Comparison of ENCODE assay signal across 12 cellular contexts in the genomic region with DNA sequence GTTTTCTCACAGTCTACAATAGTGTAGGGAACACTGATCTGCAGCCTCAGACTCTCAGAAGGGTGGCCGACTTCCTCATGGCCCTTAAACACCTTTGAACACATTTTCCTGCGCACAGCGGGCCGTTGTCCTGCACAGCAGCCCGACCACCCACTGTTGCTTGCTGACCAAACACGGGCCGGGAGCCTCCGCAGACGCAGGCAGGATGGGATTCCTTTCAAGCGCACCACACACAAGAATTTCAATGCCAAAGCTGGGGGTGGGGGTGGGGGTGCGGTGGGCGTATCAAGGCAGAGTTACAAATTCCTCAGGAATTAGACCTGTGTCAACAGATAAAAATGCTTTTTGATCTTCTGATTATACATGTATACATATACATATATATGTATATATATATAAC.
DNase-seq lines count a peak whose midpoint lies in the region; ATAC-seq and TF ChIP-seq lines count a peak whose summit lies in the region.
"Had no signal": no experiment of that assay in that cellular context is flagged by ENCODE, and none has a peak within 500 bp of the region (broad histone marks: within the 10 kb centered on the region; RNA-seq: fewer than 3 reads in every experiment).

No MANE protein-coding gene starts in this region.

- H4K20me1 ChIP-seq in GM23338 (replicated peaks; ENCODE audit: insufficient read depth) (peaks cover 3% of the 10 kb centered on the region), neural progenitor cell (ENCODE audit: low read depth) (peaks cover 32% of the 10 kb centered on the region)

- H3K9me3 ChIP-seq in neural progenitor cell (ENCODE audit: low read depth): no peaks in the 10 kb centered on the region
- no peaks in the 10 kb centered on the region for H3K9me3 ChIP-seq in right atrium auricular region

- H3K4me3 Mint-ChIP-seq in GM23338 (peak overlapping the region; percentile 66), endothelial cell (ENCODE audit: unreplicated experiment) (no peak overlapping the region), neural progenitor cell (peak overlapping the region; percentile 46)
- H3K4me3 Mint-ChIP-seq: CD14-positive monocyte had no signal

- H3K4me1 ChIP-seq in GM23338 (ENCODE audit: insufficient read depth): peaks cover 46% of the 10 kb centered on the region
- H3K4me1 ChIP-seq in neural progenitor cell: peaks cover 26% of the 10 kb centered on the region
- peaks cover 0 to 7% of the 10 kb centered on the region in 2 donors for H3K4me1 ChIP-seq in right atrium auricular region

- H3K4me1 Mint-ChIP-seq in GM23338 (peaks cover 34% of the 10 kb centered on the region), endothelial cell (ENCODE audit: unreplicated experiment) (peaks cover 25% of the 10 kb centered on the region), neural progenitor cell (peaks cover 26% of the 10 kb centered on the region)
- H3K4me1 Mint-ChIP-seq: CD14-positive monocyte had no signal

- H3K4me2 ChIP-seq in GM23338 (peak overlapping the region; percentile 56), neural progenitor cell (peak overlapping the region; percentile 58)

- ATAC-seq in GM23338: peak; percentile 90
- no peak for ATAC-seq in HG03025 (IDR thresholded peaks at IDR 0.05; ENCODE audit: low FRiP score, unreplicated experiment)

- H3K4me3 ChIP-seq in GM23338 (peak overlapping the region; percentile 14; the same call in 1 of the 2 replicates), neural progenitor cell (peak overlapping the region; percentile 14), right atrium auricular region (no peak overlapping the region)

- peaks cover 20% of the 10 kb centered on the region for H3K79me2 ChIP-seq in GM23338 (replicated peaks; ENCODE audit: insufficient read depth)
- H3K79me2 ChIP-seq in neural progenitor cell (ENCODE audit: low read depth): no peaks in the 10 kb centered on the region

- peaks cover 1% of the 10 kb centered on the region for H3K27me3 Mint-ChIP-seq in GM23338 (ENCODE audit: insufficient read depth, low read depth, poor library complexity)
- H3K27me3 Mint-ChIP-seq in endothelial cell (ENCODE audit: unreplicated experiment): no peaks in the 10 kb centered on the region
- H3K27me3 Mint-ChIP-seq in neural progenitor cell (ENCODE audit: insufficient read depth, low read depth): no peaks in the 10 kb centered on the region

- H3K9ac ChIP-seq in neural progenitor cell: no peak overlapping the region

- H3F3A ChIP-seq in GM23338 (replicated peaks; ENCODE audit: low read depth): no peaks in the 10 kb centered on the region
- H3F3A ChIP-seq in neural progenitor cell (ENCODE audit: low read depth): peaks cover 10% of the 10 kb centered on the region

- peak overlapping the region; percentile 90 for H3K27ac Mint-ChIP-seq in GM23338
- H3K27ac Mint-ChIP-seq in endothelial cell (ENCODE audit: unreplicated experiment): no peak overlapping the region
- H3K27ac Mint-ChIP-seq in neural progenitor cell: no peak overlapping the region
- H3K27ac Mint-ChIP-seq: CD14-positive monocyte had no signal

- TF ChIP-seq CTCF in GM23338 (conservative IDR thresholded peaks at IDR 0.05; ENCODE audit: low read depth in 2 of 2) (no peak), endothelial cell (IDR thresholded peaks at IDR 0.05; ENCODE audit: unreplicated experiment) (no peak), neural progenitor cell (IDR thresholded peaks at IDR 0.05) (no peak), right atrium auricular region (IDR thresholded peaks at IDR 0.05) (no peak)

- H3K9me3 Mint-ChIP-seq in GM23338 (no peaks in the 10 kb centered on the region), endothelial cell (ENCODE audit: unreplicated experiment) (no peaks in the 10 kb centered on the region), neural progenitor cell (no peaks in the 10 kb centered on the region)
- H3K9me3 Mint-ChIP-seq: CD14-positive monocyte had no signal

- DNase-seq in GM23338 (ENCODE audit: low spot score) (peak; percentile 87), NCI-H69 (lab: John Stamatoyannopoulos, UW) (peak; percentile 78), endothelial cell (ENCODE audit: low spot score) (peak; percentile 55), neural progenitor cell (ENCODE audit: low spot score) (peak; percentile 77), right atrium auricular region (ENCODE audit: low spot score) (no peak), NOMO-1 (lab: John Stamatoyannopoulos, UW; ENCODE audit: unreplicated experiment in 2 of 2) (no peak), T-helper 9 cell (no peak)
- DNase-seq: activated CD4-positive, alpha-beta T cell treated with anti-CD3 and anti-CD28 coated beads, Interleukin-2, amount 50 U/mL, for 1 hour; activated naive CD4-positive, alpha-beta T cell; substantia nigra had no signal

- H3K27me3 ChIP-seq in GM23338 (ENCODE audit: insufficient read depth) (no peaks in the 10 kb centered on the region), neural progenitor cell (no peaks in the 10 kb centered on the region), right atrium auricular region (no peaks in the 10 kb centered on the region)

- H3K36me3 ChIP-seq in GM23338 (ENCODE audit: insufficient read depth) (no peaks in the 10 kb centered on the region), neural progenitor cell (no peaks in the 10 kb centered on the region), right atrium auricular region (no peaks in the 10 kb centered on the region)

- H3K27ac ChIP-seq in GM23338 (ENCODE audit: low read depth): peak overlapping the region; percentile 43; the same call in 1 of the 2 replicates
- no peak overlapping the region for H3K27ac ChIP-seq in neural progenitor cell
- H3K27ac ChIP-seq in right atrium auricular region: no peak overlapping the region

- no peak overlapping the region for H2AFZ ChIP-seq in GM23338
- H2AFZ ChIP-seq in neural progenitor cell (replicated peaks): no peak overlapping the region

- no peaks in the 10 kb centered on the region for H3K9me2 ChIP-seq in GM23338 (ENCODE audit: insufficient read depth)

- H3K36me3 Mint-ChIP-seq in GM23338 (ENCODE audit: low read depth) (no peaks in the 10 kb centered on the region; the same call in 2 of the 3 replicates), endothelial cell (ENCODE audit: low read depth, unreplicated experiment) (no peaks in the 10 kb centered on the region), neural progenitor cell (no peaks in the 10 kb centered on the region)

TF ChIP-seq in GM23338, 12 proteins besides CTCF, POLR2A, EP300 and RAD21:
- TF ChIP-seq EZH2phosphoT487 (IDR thresholded peaks at IDR 0.05; ENCODE audit: unreplicated experiment) (no peak), NANOG (IDR thresholded peaks at IDR 0.05; ENCODE audit: borderline replicate concordance) (no peak), EZH2 (IDR thresholded peaks at IDR 0.05; ENCODE audit: low read depth, unreplicated experiment) (no peak), JUNB (IDR thresholded peaks at IDR 0.05; ENCODE audit: unreplicated experiment) (no peak), CREB1 (CRISPR knock-in tag; IDR thresholded peaks at IDR 0.05; ENCODE audit: low read depth) (0 out of 2 replicates have a peak, but pooled peaks have one; percentile 40), ZNF114 (CRISPR knock-in tag; IDR thresholded peaks at IDR 0.05) (no peak)
- TF ChIP-seq, protein P1, sequence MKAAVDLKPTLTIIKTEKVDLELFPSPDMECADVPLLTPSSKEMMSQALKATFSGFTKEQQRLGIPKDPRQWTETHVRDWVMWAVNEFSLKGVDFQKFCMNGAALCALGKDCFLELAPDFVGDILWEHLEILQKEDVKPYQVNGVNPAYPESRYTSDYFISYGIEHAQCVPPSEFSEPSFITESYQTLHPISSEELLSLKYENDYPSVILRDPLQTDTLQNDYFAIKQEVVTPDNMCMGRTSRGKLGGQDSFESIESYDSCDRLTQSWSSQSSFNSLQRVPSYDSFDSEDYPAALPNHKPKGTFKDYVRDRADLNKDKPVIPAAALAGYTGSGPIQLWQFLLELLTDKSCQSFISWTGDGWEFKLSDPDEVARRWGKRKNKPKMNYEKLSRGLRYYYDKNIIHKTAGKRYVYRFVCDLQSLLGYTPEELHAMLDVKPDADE (IDR thresholded peaks at IDR 0.05): no peak
- TF ChIP-seq, protein P2, sequence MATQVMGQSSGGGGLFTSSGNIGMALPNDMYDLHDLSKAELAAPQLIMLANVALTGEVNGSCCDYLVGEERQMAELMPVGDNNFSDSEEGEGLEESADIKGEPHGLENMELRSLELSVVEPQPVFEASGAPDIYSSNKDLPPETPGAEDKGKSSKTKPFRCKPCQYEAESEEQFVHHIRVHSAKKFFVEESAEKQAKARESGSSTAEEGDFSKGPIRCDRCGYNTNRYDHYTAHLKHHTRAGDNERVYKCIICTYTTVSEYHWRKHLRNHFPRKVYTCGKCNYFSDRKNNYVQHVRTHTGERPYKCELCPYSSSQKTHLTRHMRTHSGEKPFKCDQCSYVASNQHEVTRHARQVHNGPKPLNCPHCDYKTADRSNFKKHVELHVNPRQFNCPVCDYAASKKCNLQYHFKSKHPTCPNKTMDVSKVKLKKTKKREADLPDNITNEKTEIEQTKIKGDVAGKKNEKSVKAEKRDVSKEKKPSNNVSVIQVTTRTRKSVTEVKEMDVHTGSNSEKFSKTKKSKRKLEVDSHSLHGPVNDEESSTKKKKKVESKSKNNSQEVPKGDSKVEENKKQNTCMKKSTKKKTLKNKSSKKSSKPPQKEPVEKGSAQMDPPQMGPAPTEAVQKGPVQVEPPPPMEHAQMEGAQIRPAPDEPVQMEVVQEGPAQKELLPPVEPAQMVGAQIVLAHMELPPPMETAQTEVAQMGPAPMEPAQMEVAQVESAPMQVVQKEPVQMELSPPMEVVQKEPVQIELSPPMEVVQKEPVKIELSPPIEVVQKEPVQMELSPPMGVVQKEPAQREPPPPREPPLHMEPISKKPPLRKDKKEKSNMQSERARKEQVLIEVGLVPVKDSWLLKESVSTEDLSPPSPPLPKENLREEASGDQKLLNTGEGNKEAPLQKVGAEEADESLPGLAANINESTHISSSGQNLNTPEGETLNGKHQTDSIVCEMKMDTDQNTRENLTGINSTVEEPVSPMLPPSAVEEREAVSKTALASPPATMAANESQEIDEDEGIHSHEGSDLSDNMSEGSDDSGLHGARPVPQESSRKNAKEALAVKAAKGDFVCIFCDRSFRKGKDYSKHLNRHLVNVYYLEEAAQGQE (IDR thresholded peaks at IDR 0.05; ENCODE audit: unreplicated experiment): no peak
TF ChIP-seq in GM23338: peak in this region for 1.

Comparison
In these comparisons a context has a peak if more than half of its experiments do, and no peak if none do; other contexts are left out.
1. DNase-seq: peak in GM23338 (single experiment), NCI-H69 (single experiment), endothelial cell (single experiment) and neural progenitor cell (single experiment); none in right atrium auricular region (single experiment), NOMO-1 (0 of 2) and T-helper 9 cell (single experiment).
2. H3K4me3 ChIP-seq: peak in GM23338 (single experiment) and neural progenitor cell (single experiment); none in right atrium auricular region (0 of 2).